Comparison of ENCODE assay signal across 32 cellular contexts in genomic region chr2:23244656-23245055, GRCh38.
"Had no signal": no experiment of that assay in that cellular context is flagged by ENCODE, and none has a peak within 500 bp of the region (broad histone marks: within the 10 kb centered on the region; RNA-seq: fewer than 3 reads in every experiment).

No MANE protein-coding gene starts in this region.

- H3K4me3 ChIP-seq: MG63, SJCRH30, SK-N-MC had no signal

- H3K9me3 ChIP-seq: MG63, SJCRH30 had no signal

- H3K27me3 ChIP-seq: brain microvascular endothelial cell, MG63, SJCRH30 had no signal

- H3K27ac ChIP-seq: brain microvascular endothelial cell, SJCRH30, SK-N-MC, WERI-Rb-1 had no signal

- ATAC-seq: activated CD8-positive, alpha-beta memory T cell treated with anti-CD3 and anti-CD28 coated beads, Interleukin-2, amount 10 ng/mL, durations not matched to agents 7 days and 5 days; activated naive CD8-positive, alpha-beta T cell treated with anti-CD3 and anti-CD28 coated beads, Interleukin-2, amount 50 U/mL, for 24 hours; Panc1 had no signal

- H3K36me3 ChIP-seq: brain microvascular endothelial cell, MG63, SJCRH30, WERI-Rb-1 had no signal

- DNase-seq: activated CD4-positive, alpha-beta memory T cell treated with anti-CD3 and anti-CD28 coated beads, Interleukin-2, amount 10 ng/mL, durations not matched to agents 7 days and 5 days; activated CD4-positive, alpha-beta T cell treated with anti-CD3 and anti-CD28 coated beads for 1 hour; activated CD4-positive, alpha-beta T cell treated with anti-CD3 and anti-CD28 coated beads for 48 hours; activated CD4-positive, CD25-positive, alpha-beta regulatory T cell; activated CD8-positive, alpha-beta memory T cell treated with anti-CD3 and anti-CD28 coated beads for 24 hours; activated CD8-positive, alpha-beta memory T cell treated with anti-CD3 and anti-CD28 coated beads, Interleukin-2, amount 10 ng/mL, durations not matched to agents 7 days and 5 days; activated CD8-positive, alpha-beta memory T cell treated with anti-CD3 and anti-CD28 coated beads, Interleukin-2, amount 50 U/mL, for 48 hours; activated effector memory CD4-positive, alpha-beta T cell treated with Interleukin-2 at 50 U/mL for 16 hours; activated naive CD4-positive, alpha-beta T cell treated with anti-CD3 and anti-CD28 coated beads, Interleukin-2, amount 10 ng/mL, durations not matched to agents 7 days and 5 days; activated naive CD8-positive, alpha-beta T cell treated with anti-CD3 and anti-CD28 coated beads, Interleukin-2, amount 50 U/mL, for 24 hours; activated T-cell treated with anti-CD3 and anti-CD28 coated beads, Interleukin-2, amount 50 U/mL, for 48 hours; amniotic stem cell; aorta; brain microvascular endothelial cell; Karpas-422; KBM-7; MG63; NCI-H1048; NCI-H1105 treated with DMSO at 0.1 percent for 48 hours; NCI-H1436; NCI-H1694; NCI-H1930; NCI-H2081 treated with DMSO at 0.1 percent for 48 hours; NCI-H226; NCI-H446 treated with DMSO at 0.1 percent for 48 hours; NCI-H524 treated with DMSO at 0.1 percent for 48 hours; SHP77; SJCRH30; T1000; WERI-Rb-1 had no signal
